21 cellular contexts compared by ENCODE assay signal in the genomic region with DNA sequence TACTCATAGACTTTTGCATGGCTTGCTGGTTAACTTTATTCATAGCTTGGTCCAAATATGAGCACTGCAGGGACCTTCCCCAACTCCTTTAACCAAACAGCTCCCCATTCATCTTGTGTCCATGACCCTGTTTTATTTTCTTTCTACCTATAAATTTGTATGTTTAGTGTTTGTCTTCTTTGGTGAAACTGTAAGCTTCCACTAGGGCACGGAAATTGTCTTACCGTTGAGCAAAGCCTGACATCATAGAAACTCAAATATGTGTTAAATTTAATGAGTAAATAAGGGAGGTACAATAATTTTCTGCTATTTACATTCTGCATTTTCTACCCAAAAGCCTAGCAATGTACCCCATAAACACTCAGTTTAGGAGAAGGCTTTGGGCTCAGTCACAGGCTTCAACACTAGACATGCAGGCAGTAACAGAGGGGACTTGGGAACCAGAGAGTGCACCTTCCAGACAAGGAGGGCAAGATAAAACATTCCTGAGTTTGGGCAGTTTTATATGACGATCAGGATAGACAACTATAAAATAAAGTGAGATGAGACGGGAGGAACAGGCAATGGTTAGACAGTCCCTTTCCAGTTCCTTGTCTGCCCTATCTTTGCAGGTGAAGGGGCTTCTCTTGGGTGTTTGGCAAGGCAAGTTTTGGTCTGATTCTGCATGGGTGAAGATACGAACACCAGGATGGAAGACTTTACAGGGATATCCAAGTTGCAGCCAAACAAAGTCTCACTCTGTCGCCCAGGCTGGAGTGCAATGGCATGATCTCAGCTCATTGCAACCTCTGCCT. TPM values are rescaled to one million over a fixed set of nuclear protein-coding genes. Genes with fewer than 3 reads are reported as not detected.
DNase-seq lines count a peak whose midpoint lies in the region; ATAC-seq and TF ChIP-seq lines count a peak whose summit lies in the region.
"Had no signal": no experiment of that assay in that cellular context is flagged by ENCODE, and none has a peak within 500 bp of the region (broad histone marks: within the 10 kb centered on the region; RNA-seq: fewer than 3 reads in every experiment).

No MANE protein-coding gene starts in this region.

- H3K27me3 ChIP-seq in Panc1 (ENCODE audit: control insufficient read depth, insufficient read depth, low read length), result no peaks in the 10 kb centered on the region
- H3K27me3 ChIP-seq: BLaER1 treated with 17β-estradiol and CSF1 and Interleukin-3, amounts not matched to agents 10 nM and 100 nM; ovary had no signal

- H3K36me3 ChIP-seq in Panc1 (ENCODE audit: control insufficient read depth, insufficient read depth, low read length), result no peaks in the 10 kb centered on the region
- H3K36me3 ChIP-seq: BLaER1 treated with 17β-estradiol and CSF1 and Interleukin-3, amounts not matched to agents 10 nM and 100 nM; ovary had no signal

- H3K27me3 Mint-ChIP-seq in activated naive CD4-positive, alpha-beta T cell treated with anti-CD3 and anti-CD28 coated beads, Interleukin-2, amount 10 ng/mL, durations not matched to agents 7 days and 5 days, result no peaks in the 10 kb centered on the region
- no peaks in the 10 kb centered on the region for H3K27me3 Mint-ChIP-seq in memory B cell
- peaks cover 4% of the 10 kb centered on the region for H3K27me3 Mint-ChIP-seq in glutamatergic neuron (ENCODE audit: unreplicated experiment)
- H3K27me3 Mint-ChIP-seq: activated CD4-positive, alpha-beta T cell treated with anti-CD3 and anti-CD28 coated beads for 36 hours had no signal

- in situ Hi-C loops in Panc1 (cut with HindIII; ENCODE audit: low pct_unique_long_range_greater_than_20kb, low sequenced_read_pairs), result no loop called here

- H3K36me3 Mint-ChIP-seq in activated naive CD4-positive, alpha-beta T cell treated with anti-CD3 and anti-CD28 coated beads, Interleukin-2, amount 10 ng/mL, durations not matched to agents 7 days and 5 days, result no peaks in the 10 kb centered on the region
- H3K36me3 Mint-ChIP-seq in activated naive CD4-positive, alpha-beta T cell treated with anti-CD3 and anti-CD28 coated beads, Interleukin-2, amount 50 U/mL, for 72 hours, result no peaks in the 10 kb centered on the region
- H3K36me3 Mint-ChIP-seq in memory B cell (no peaks in the 10 kb centered on the region), glutamatergic neuron (ENCODE audit: unreplicated experiment) (no peaks in the 10 kb centered on the region)

- peak overlapping the region; percentile 83 for H3K27ac ChIP-seq in Panc1 (ENCODE audit: low read length)
- H3K27ac ChIP-seq: ovary had no signal

- H3K4me3 Mint-ChIP-seq in activated naive CD4-positive, alpha-beta T cell treated with anti-CD3 and anti-CD28 coated beads, Interleukin-2, amount 10 ng/mL, durations not matched to agents 7 days and 5 days, result no peak overlapping the region
- no peak overlapping the region for H3K4me3 Mint-ChIP-seq in memory B cell
- H3K4me3 Mint-ChIP-seq in glutamatergic neuron (ENCODE audit: unreplicated experiment), result no peak overlapping the region
- H3K4me3 Mint-ChIP-seq: activated CD4-positive, alpha-beta T cell treated with anti-CD3 and anti-CD28 coated beads for 36 hours; H9 had no signal

- intact Hi-C loops in Panc1 (cut with micrococcal nuclease; ENCODE audit: unreplicated experiment), result no loop called here

- H3K9me3 ChIP-seq in Panc1 (ENCODE audit: control insufficient read depth, insufficient read depth, low read depth, low read length), result no peaks in the 10 kb centered on the region
- H3K9me3 ChIP-seq: BLaER1 treated with 17β-estradiol and CSF1 and Interleukin-3, amounts not matched to agents 10 nM and 100 nM; ovary had no signal

- TF ChIP-seq CTCF in Panc1 (IDR thresholded peaks at IDR 0.05), result no peak
- TF ChIP-seq CTCF in foreskin fibroblast (IDR thresholded peaks at IDR 0.05; ENCODE audit: low read depth, low read length), result no peak
- no peak for TF ChIP-seq CTCF in glutamatergic neuron (IDR thresholded peaks at IDR 0.05; ENCODE audit: partially characterized antibody, unreplicated experiment)

- POLR2A ChIA-PET in Panc1 (lab: Charles Lee), result interaction anchor here (1.2 kb wide), 1 partner anchor 46 kb away, joined by 3 read pairs; a partner anchor contains a TSS

- DNase-seq in activated naive CD4-positive, alpha-beta T cell treated with anti-CD3 and anti-CD28 coated beads, Interleukin-2, amount 10 ng/mL, durations not matched to agents 7 days and 5 days, result no peak
- DNase-seq in activated naive CD4-positive, alpha-beta T cell treated with anti-CD3 and anti-CD28 coated beads, Interleukin-2, amount 50 U/mL, for 72 hours (ENCODE audit: low spot score in 2 of 2), result no peak
- DNase-seq in Panc1 (ENCODE audit: low read depth, low spot score), result no peak
- no peak for DNase-seq in memory B cell (ENCODE audit: low spot score in 2 of 2)
- no peak for DNase-seq in foreskin fibroblast
- DNase-seq in glutamatergic neuron, result no peak
- DNase-seq in ecto neural progenitor cell (ENCODE audit: low spot score), result no peak
- DNase-seq: activated CD4-positive, alpha-beta T cell treated with anti-CD3 and anti-CD28 coated beads for 36 hours; amniotic stem cell; cortex of kidney; H9; kidney glomerular epithelial cell; mammary epithelial cell; NCI-H2171 treated with DMSO at 0.1 percent for 48 hours; NCI-H524 treated with DMSO at 0.1 percent for 48 hours; ovary; right cardiac atrium; trophoblast cell had no signal

- CTCF ChIA-PET in activated naive CD4-positive, alpha-beta T cell treated with anti-CD3 and anti-CD28 coated beads, Interleukin-2, amount 10 ng/mL, durations not matched to agents 7 days and 5 days (lab: Charles Lee), result interaction anchor here (0.7 to 0.9 kb wide), 2 partner anchors 15 to 17 kb away, joined by 3 to 5 read pairs; no protein-coding TSS in a partner anchor
- CTCF ChIA-PET in Panc1 (lab: Charles Lee), result no interaction called here

- H3K4me1 ChIP-seq in Panc1 (ENCODE audit: control insufficient read depth, insufficient read depth, low read length), result peaks cover 32% of the 10 kb centered on the region

- no peak for ATAC-seq in activated naive CD4-positive, alpha-beta T cell treated with anti-CD3 and anti-CD28 coated beads, Interleukin-2, amount 50 U/mL, for 72 hours
- no peak for ATAC-seq in Panc1
- no peak for ATAC-seq in memory B cell (ENCODE audit: low read depth)
- no peak for ATAC-seq in HG03442 (IDR thresholded peaks at IDR 0.05; ENCODE audit: unreplicated experiment)
- ATAC-seq: activated CD4-positive, alpha-beta T cell treated with anti-CD3 and anti-CD28 coated beads for 36 hours; right cardiac atrium; Right ventricle myocardium inferior had no signal

- BruUV-seq in Panc1 (replicated peaks; lab: Mats Ljungman, UMichigan), result no TSS peak

- peak overlapping the region; percentile 82 for H3K27ac Mint-ChIP-seq in activated naive CD4-positive, alpha-beta T cell treated with anti-CD3 and anti-CD28 coated beads, Interleukin-2, amount 10 ng/mL, durations not matched to agents 7 days and 5 days
- H3K27ac Mint-ChIP-seq in activated naive CD4-positive, alpha-beta T cell treated with anti-CD3 and anti-CD28 coated beads, Interleukin-2, amount 50 U/mL, for 72 hours, result peak overlapping the region in 1 of 2 donors; percentile 86
- peak overlapping the region; percentile 49 for H3K27ac Mint-ChIP-seq in memory B cell
- H3K27ac Mint-ChIP-seq in glutamatergic neuron (ENCODE audit: unreplicated experiment), result no peak overlapping the region
- H3K27ac Mint-ChIP-seq: activated CD4-positive, alpha-beta T cell treated with anti-CD3 and anti-CD28 coated beads for 36 hours; H9 had no signal

- peaks cover 67% of the 10 kb centered on the region for H3K4me1 Mint-ChIP-seq in activated naive CD4-positive, alpha-beta T cell treated with anti-CD3 and anti-CD28 coated beads, Interleukin-2, amount 10 ng/mL, durations not matched to agents 7 days and 5 days
- peaks cover 37% of the 10 kb centered on the region for H3K4me1 Mint-ChIP-seq in memory B cell
- H3K4me1 Mint-ChIP-seq in glutamatergic neuron (ENCODE audit: low read depth, unreplicated experiment), result peaks cover 11% of the 10 kb centered on the region

- no peaks in the 10 kb centered on the region for H3K9me3 Mint-ChIP-seq in activated naive CD4-positive, alpha-beta T cell treated with anti-CD3 and anti-CD28 coated beads, Interleukin-2, amount 10 ng/mL, durations not matched to agents 7 days and 5 days
- H3K9me3 Mint-ChIP-seq in activated naive CD4-positive, alpha-beta T cell treated with anti-CD3 and anti-CD28 coated beads, Interleukin-2, amount 50 U/mL, for 72 hours, result no peaks in the 10 kb centered on the region
- H3K9me3 Mint-ChIP-seq in memory B cell, result no peaks in the 10 kb centered on the region
- peaks cover 3% of the 10 kb centered on the region for H3K9me3 Mint-ChIP-seq in glutamatergic neuron (ENCODE audit: unreplicated experiment)
- H3K9me3 Mint-ChIP-seq: H9 had no signal

- H3K4me3 ChIP-seq in Panc1 (ENCODE audit: low read depth in 2 of 2, low read length in 2 of 2) (no peak overlapping the region), foreskin fibroblast (ENCODE audit: low read depth in 1 of 2, low read length in 2 of 2) (no peak overlapping the region)
- H3K4me3 ChIP-seq: BLaER1 treated with 17β-estradiol and CSF1 and Interleukin-3, amounts not matched to agents 10 nM and 100 nM; ovary had no signal

RNA-seq across cellular contexts. Expression of a gene that starts 46.2 kb away (rescaled TPM):
- total RNA-seq in activated naive CD4-positive, alpha-beta T cell treated with anti-CD3 and anti-CD28 coated beads, Interleukin-2, amount 50 U/mL, for 72 hours, result 10 to 100 TPM; 58.6 to 62.0 TPM
- 210 TPM for total RNA-seq in Panc1 (2021; ENCODE audit: unreplicated experiment)
- polyA plus RNA-seq in Panc1 (2012; ENCODE audit: insufficient read length), result 80.1 TPM
- 64.7 TPM for total RNA-seq in glutamatergic neuron (ENCODE audit: unreplicated experiment)
